Comparison of ENCODE assay signal across 14 cellular contexts in the genomic region with DNA sequence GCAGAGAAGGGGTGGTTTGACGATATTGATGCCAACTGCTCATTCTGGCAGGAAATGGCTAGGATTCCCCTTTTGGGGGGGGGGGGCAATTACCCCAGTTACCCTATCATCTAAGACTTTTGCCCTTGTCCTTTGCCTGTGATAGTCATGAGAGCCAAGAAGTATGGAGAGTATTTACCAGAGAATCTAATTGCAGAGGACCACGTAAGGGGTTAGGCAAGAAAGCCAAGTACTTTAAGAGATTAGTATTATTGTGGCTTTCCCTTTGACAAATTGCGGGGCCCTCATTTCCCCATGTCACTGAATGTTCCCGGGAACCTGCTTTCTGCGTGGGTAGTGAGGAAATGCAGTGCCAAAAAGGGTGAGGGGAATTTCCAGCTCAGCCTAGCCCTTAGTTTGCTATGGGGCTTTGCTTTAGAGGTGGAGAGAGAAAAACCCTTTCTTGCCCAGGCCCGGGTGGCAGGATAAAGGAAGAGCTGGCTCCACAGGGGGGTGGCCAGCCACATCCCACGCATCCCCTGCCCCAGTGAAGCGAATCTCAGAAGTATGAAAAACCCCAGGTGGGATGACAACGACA. TPM values are rescaled to one million over a fixed set of nuclear protein-coding genes. Genes with fewer than 3 reads are reported as not detected.
A peak's percentile ranks its signal among the peaks of the same experiment; 100 is the strongest.
DNase-seq lines count a peak whose midpoint lies in the region; ATAC-seq and TF ChIP-seq lines count a peak whose summit lies in the region.
"Had no signal": no experiment of that assay in that cellular context is flagged by ENCODE, and none has a peak within 500 bp of the region (broad histone marks: within the 10 kb centered on the region; RNA-seq: fewer than 3 reads in every experiment).

No MANE protein-coding gene starts in this region.

- H3K36me3 Mint-ChIP-seq in endothelial cell (ENCODE audit: low read depth, unreplicated experiment) (no peaks in the 10 kb centered on the region), T-cell (no peaks in the 10 kb centered on the region)
- H3K36me3 Mint-ChIP-seq in activated CD4-positive, alpha-beta memory T cell treated with anti-CD3 and anti-CD28 coated beads for 36 hours: no peaks in the 10 kb centered on the region
- H3K36me3 Mint-ChIP-seq: naive thymus-derived CD4-positive, alpha-beta T cell had no signal

- no peak for TF ChIP-seq CTCF in endothelial cell (IDR thresholded peaks at IDR 0.05; ENCODE audit: unreplicated experiment)

- H3K27ac Mint-ChIP-seq in endothelial cell (ENCODE audit: unreplicated experiment): no peak overlapping the region
- H3K27ac Mint-ChIP-seq in T-cell: no peak overlapping the region
- no peak overlapping the region for H3K27ac Mint-ChIP-seq in activated CD4-positive, alpha-beta memory T cell treated with anti-CD3 and anti-CD28 coated beads for 36 hours
- H3K27ac Mint-ChIP-seq: naive thymus-derived CD4-positive, alpha-beta T cell had no signal

- H3K9me3 Mint-ChIP-seq in endothelial cell (ENCODE audit: unreplicated experiment): no peaks in the 10 kb centered on the region
- peaks cover 0 to 7% (median 0%) of the 10 kb centered on the region in 3 donors for H3K9me3 Mint-ChIP-seq in T-cell
- no peaks in the 10 kb centered on the region for H3K9me3 Mint-ChIP-seq in activated CD4-positive, alpha-beta memory T cell treated with anti-CD3 and anti-CD28 coated beads for 36 hours

- DNase-seq in endothelial cell (ENCODE audit: low spot score) (no peak), putamen (ENCODE audit: low spot score) (peak; percentile 77), T-cell (no peak), NCI-H1694 treated with DMSO at 0.1 percent for 48 hours (lab: John Stamatoyannopoulos, UW) (no peak)
- no peak for DNase-seq in activated CD4-positive, alpha-beta memory T cell treated with anti-CD3 and anti-CD28 coated beads for 36 hours
- DNase-seq: activated CD4-positive, alpha-beta T cell treated with anti-CD3 and anti-CD28 coated beads for 1 hour; activated T-cell treated with anti-CD3 and anti-CD28 coated beads, Interleukin-2, amount 50 U/mL, for 48 hours; adrenal gland; dermis blood vessel endothelial cell; kidney; naive thymus-derived CD4-positive, alpha-beta T cell had no signal

- H3K27me3 Mint-ChIP-seq in endothelial cell (ENCODE audit: unreplicated experiment) (no peaks in the 10 kb centered on the region), T-cell (peaks cover 17% of the 10 kb centered on the region in 2 donors)
- H3K27me3 Mint-ChIP-seq in activated CD4-positive, alpha-beta memory T cell treated with anti-CD3 and anti-CD28 coated beads for 36 hours: peaks cover 9% of the 10 kb centered on the region

- CTCF ChIA-PET in T-cell (lab: Charles Lee): no interaction called here
- CTCF ChIA-PET in activated CD4-positive, alpha-beta memory T cell treated with anti-CD3 and anti-CD28 coated beads for 36 hours (lab: Charles Lee): interaction anchor here (0.7 kb wide), 1 partner anchor 316 kb away, joined by 3 read pairs; a partner anchor contains a TSS

- H3K4me3 Mint-ChIP-seq in endothelial cell (ENCODE audit: unreplicated experiment) (peak overlapping the region; percentile 54), T-cell (no peak overlapping the region)
- H3K4me3 Mint-ChIP-seq in activated CD4-positive, alpha-beta memory T cell treated with anti-CD3 and anti-CD28 coated beads for 36 hours: no peak overlapping the region
- H3K4me3 Mint-ChIP-seq: naive thymus-derived CD4-positive, alpha-beta T cell had no signal

- H3K4me1 Mint-ChIP-seq in endothelial cell (ENCODE audit: unreplicated experiment) (peaks cover 4% of the 10 kb centered on the region), T-cell (no peaks in the 10 kb centered on the region)
- H3K4me1 Mint-ChIP-seq in activated CD4-positive, alpha-beta memory T cell treated with anti-CD3 and anti-CD28 coated beads for 36 hours (ENCODE audit: low read depth): no peaks in the 10 kb centered on the region

- ATAC-seq in GM18511 (IDR thresholded peaks at IDR 0.05; ENCODE audit: unreplicated experiment) (peak; percentile 45), HG03432 (IDR thresholded peaks at IDR 0.05; ENCODE audit: unreplicated experiment) (peak; percentile 38), T-cell (replicated peaks in 1 of 4) (no peak), GM18858 (IDR thresholded peaks at IDR 0.05; ENCODE audit: unreplicated experiment) (no peak)
- ATAC-seq: naive thymus-derived CD4-positive, alpha-beta T cell had no signal

- POLR2A ChIA-PET in T-cell (lab: Charles Lee): no interaction called here
- POLR2A ChIA-PET in activated CD4-positive, alpha-beta memory T cell treated with anti-CD3 and anti-CD28 coated beads for 36 hours (lab: Charles Lee): no interaction called here

- intact Hi-C loops in activated CD4-positive, alpha-beta memory T cell treated with anti-CD3 and anti-CD28 coated beads for 36 hours (cut with micrococcal nuclease): no loop called here

RNA-seq across cellular contexts. Expression of a gene that starts 1.5 kb away (rescaled TPM):
- total RNA-seq in endothelial cell (ENCODE audit: unreplicated experiment): 0.05 TPM
- under 1 TPM in 3 of 5 donors, not detected in 2; 0.10 to 0.35 (median 0.25) TPM for total RNA-seq in T-cell
- not detected for total RNA-seq in activated CD4-positive, alpha-beta memory T cell treated with anti-CD3 and anti-CD28 coated beads for 36 hours
- total RNA-seq: naive thymus-derived CD4-positive, alpha-beta T cell had no signal

Comparison
In these comparisons a context has a peak if more than half of its experiments do, and no peak if none do; other contexts are left out.
1. ATAC-seq: peak in GM18511 (single experiment) and HG03432 (single experiment); none in T-cell (0 of 4) and GM18858 (single experiment).